In the genomic region with DNA sequence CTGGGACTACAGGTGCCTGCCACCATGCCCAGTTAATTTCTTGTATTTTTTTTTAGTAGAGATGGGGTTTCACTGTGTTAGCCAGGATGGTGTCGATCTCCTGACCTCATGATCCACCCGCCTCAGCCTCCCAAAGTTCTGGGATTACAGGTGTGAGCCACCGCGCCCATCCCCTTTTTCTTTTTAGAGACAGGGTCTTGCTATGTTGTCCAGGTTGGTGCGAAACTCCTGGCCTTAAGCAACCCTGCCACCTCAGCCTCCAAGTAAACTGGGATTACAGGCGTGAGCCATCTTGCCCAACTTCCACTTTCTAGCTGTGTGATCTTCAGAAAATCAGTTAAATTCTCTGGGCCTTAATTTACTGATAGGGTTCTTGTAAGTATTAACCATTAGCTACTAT, we compare ENCODE assay signal across 9 cellular contexts. TPM values are rescaled to one million over a fixed set of nuclear protein-coding genes. Genes with fewer than 3 reads are reported as not detected.
DNase-seq lines count a peak whose midpoint lies in the region; ATAC-seq and TF ChIP-seq lines count a peak whose summit lies in the region.
"Not testable (repeated sequence)": the region's sequence is repeated elsewhere in the genome, so short reads cannot be mapped to it uniquely, and the experiment has no call there.
"Had no signal": no experiment of that assay in that cellular context is flagged by ENCODE, and none has a peak within 500 bp of the region (broad histone marks: within the 10 kb centered on the region; RNA-seq: fewer than 3 reads in every experiment).

No MANE protein-coding gene starts in this region.

- H3K9me3 ChIP-seq in GM23248 (ENCODE audit: low read depth); endocrine pancreas (ENCODE audit: control insufficient read depth, low read length): not testable (repeated sequence)

- H3K36me3 Mint-ChIP-seq in WTC11, result peaks cover 36% of the 10 kb centered on the region
- peaks cover 24% of the 10 kb centered on the region for H3K36me3 Mint-ChIP-seq in activated T-cell treated with anti-CD3 and anti-CD28 coated beads, Interleukin-2, amount 50 U/mL, for 4 hours (ENCODE audit: insufficient read depth)
- peaks cover 46% of the 10 kb centered on the region for H3K36me3 Mint-ChIP-seq in activated naive CD8-positive, alpha-beta T cell treated with anti-CD3 and anti-CD28 coated beads for 36 hours
- H3K36me3 Mint-ChIP-seq in naive thymus-derived CD8-positive, alpha-beta T cell, result peaks cover 0 to 18% (median 16%) of the 10 kb centered on the region in 3 donors
- H3K36me3 Mint-ChIP-seq in stimulated activated naive CD8-positive, alpha-beta T cell treated with anti-CD3 and anti-CD28 coated beads, Interleukin-15, Interleukin-2, amounts not matched to agents 100 ng/mL and 50 ng/mL, for 24 hours (ENCODE audit: low read depth), result peaks cover 40% of the 10 kb centered on the region

- H3K4me3 ChIP-seq in ACC112 (ENCODE audit: low read depth, low read length) (peak overlapping the region; percentile 83), GM23248 (0 out of 2 replicates have a peak overlapping the region, but pooled peaks have one; percentile 74), endocrine pancreas (ENCODE audit: control insufficient read depth, insufficient read depth, low read length) (peak overlapping the region; percentile 44)

- not testable (repeated sequence) for H3K36me3 ChIP-seq in ACC112 (ENCODE audit: insufficient read depth, low read length); GM23248 (ENCODE audit: low read depth); endocrine pancreas (ENCODE audit: control insufficient read depth, insufficient read depth, low read length)

- H3K79me2 ChIP-seq in ACC112 (ENCODE audit: control insufficient read depth, insufficient read depth, low read length, unreplicated experiment) (peaks cover 34% of the 10 kb centered on the region), GM23248 (ENCODE audit: insufficient read depth) (peaks cover 34% of the 10 kb centered on the region)

- H3K27me3 Mint-ChIP-seq in WTC11 (ENCODE audit: low read depth), result peaks cover 13% of the 10 kb centered on the region
- H3K27me3 Mint-ChIP-seq in activated T-cell treated with anti-CD3 and anti-CD28 coated beads, Interleukin-2, amount 50 U/mL, for 4 hours (ENCODE audit: low read depth); activated naive CD8-positive, alpha-beta T cell treated with anti-CD3 and anti-CD28 coated beads for 36 hours; naive thymus-derived CD8-positive, alpha-beta T cell; stimulated activated naive CD8-positive, alpha-beta T cell treated with anti-CD3 and anti-CD28 coated beads, Interleukin-15, Interleukin-2, amounts not matched to agents 100 ng/mL and 50 ng/mL, for 24 hours: not testable (repeated sequence)

- in situ Hi-C loops in GM23248 (cut with MboI), result not testable (repeated sequence)

- not testable (repeated sequence) for H2AFZ ChIP-seq in ACC112 (ENCODE audit: low read length, unreplicated experiment); GM23248

- not testable (repeated sequence) for H3K9ac ChIP-seq in GM23248; endocrine pancreas (ENCODE audit: control insufficient read depth, insufficient read depth, low read length)

- POLR2A ChIA-PET in WTC11 (lab: Charles Lee), result interaction anchor here (0.6 kb wide), 1 partner anchor 74 kb away, joined by 4 read pairs; no protein-coding TSS in a partner anchor
- POLR2A ChIA-PET in naive thymus-derived CD8-positive, alpha-beta T cell (lab: Charles Lee), result interaction anchor here (2.0 kb wide), 1 partner anchor 76 kb away, joined by 12 read pairs; the partner anchor contains the start of gene RIOX1

- peaks cover 21% of the 10 kb centered on the region for H3K9me3 Mint-ChIP-seq in WTC11
- H3K9me3 Mint-ChIP-seq in activated T-cell treated with anti-CD3 and anti-CD28 coated beads, Interleukin-2, amount 50 U/mL, for 4 hours; activated naive CD8-positive, alpha-beta T cell treated with anti-CD3 and anti-CD28 coated beads for 36 hours; stimulated activated naive CD8-positive, alpha-beta T cell treated with anti-CD3 and anti-CD28 coated beads, Interleukin-15, Interleukin-2, amounts not matched to agents 100 ng/mL and 50 ng/mL, for 24 hours: not testable (repeated sequence)
- peaks cover 0 to 11% (median 7%) of the 10 kb centered on the region in 9 donors for H3K9me3 Mint-ChIP-seq in naive thymus-derived CD8-positive, alpha-beta T cell

- not testable (repeated sequence) for TF ChIP-seq CTCF in WTC11 (IDR thresholded peaks at IDR 0.05)

- H3K4me2 ChIP-seq in GM23248 (ENCODE audit: unreplicated experiment), result not testable (repeated sequence)

- peaks cover 30% of the 10 kb centered on the region for H3K4me1 Mint-ChIP-seq in WTC11
- peaks cover 53% of the 10 kb centered on the region for H3K4me1 Mint-ChIP-seq in activated T-cell treated with anti-CD3 and anti-CD28 coated beads, Interleukin-2, amount 50 U/mL, for 4 hours (ENCODE audit: low read depth)
- H3K4me1 Mint-ChIP-seq in activated naive CD8-positive, alpha-beta T cell treated with anti-CD3 and anti-CD28 coated beads for 36 hours, result peaks cover 37% of the 10 kb centered on the region
- peaks cover 25 to 52% (median 46%) of the 10 kb centered on the region in 4 donors for H3K4me1 Mint-ChIP-seq in naive thymus-derived CD8-positive, alpha-beta T cell
- peaks cover 55% of the 10 kb centered on the region for H3K4me1 Mint-ChIP-seq in stimulated activated naive CD8-positive, alpha-beta T cell treated with anti-CD3 and anti-CD28 coated beads, Interleukin-15, Interleukin-2, amounts not matched to agents 100 ng/mL and 50 ng/mL, for 24 hours (ENCODE audit: low read depth)

- 92 to 97% methylated on average over 5 to 6 of the region's 6 CpGs for WGBS in GM23248 (ENCODE audit: low coverage in 1 of 2, low lambda C conversion rate in 2 of 2, missing lambda C conversion rate in 2 of 2), 2 experiments

- H3K27ac ChIP-seq in ACC112 (ENCODE audit: low read depth, low read length); GM23248: not testable (repeated sequence)

- H4K20me1 ChIP-seq in GM23248 (ENCODE audit: insufficient read depth), result not testable (repeated sequence)

- peaks cover 11% of the 10 kb centered on the region for H3F3A ChIP-seq in GM23248 (ENCODE audit: insufficient read depth)

- CTCF ChIA-PET in WTC11 (lab: Charles Lee), result not testable (repeated sequence)

- H3K9me2 ChIP-seq in GM23248 (ENCODE audit: insufficient read depth), result not testable (repeated sequence)

- not testable (repeated sequence) for DNase-seq in GM23248; WTC11 (ENCODE audit: low spot score); activated T-cell treated with anti-CD3 and anti-CD28 coated beads, Interleukin-2, amount 50 U/mL, for 4 hours; activated naive CD8-positive, alpha-beta T cell treated with anti-CD3 and anti-CD28 coated beads for 36 hours; naive thymus-derived CD8-positive, alpha-beta T cell

- not testable (repeated sequence) for H3K27me3 ChIP-seq in ACC112 (ENCODE audit: insufficient read depth, low read length); GM23248 (replicated peaks; ENCODE audit: insufficient read depth); endocrine pancreas (ENCODE audit: control insufficient read depth, insufficient read depth, low read length)

- not testable (repeated sequence) for H3K27ac Mint-ChIP-seq in WTC11
- H3K27ac Mint-ChIP-seq in activated naive CD8-positive, alpha-beta T cell treated with anti-CD3 and anti-CD28 coated beads for 36 hours, result peak overlapping the region; percentile 98
- H3K27ac Mint-ChIP-seq in naive thymus-derived CD8-positive, alpha-beta T cell, result peak overlapping the region in 7 of 10 donors; percentile 31 to 99 (median 96)
- H3K27ac Mint-ChIP-seq in stimulated activated naive CD8-positive, alpha-beta T cell treated with anti-CD3 and anti-CD28 coated beads, Interleukin-15, Interleukin-2, amounts not matched to agents 100 ng/mL and 50 ng/mL, for 24 hours, result peak overlapping the region; percentile 97

- H3K4me3 Mint-ChIP-seq in WTC11, result not testable (repeated sequence)
- H3K4me3 Mint-ChIP-seq in activated T-cell treated with anti-CD3 and anti-CD28 coated beads, Interleukin-2, amount 50 U/mL, for 4 hours, result peak overlapping the region; percentile 95
- H3K4me3 Mint-ChIP-seq in activated naive CD8-positive, alpha-beta T cell treated with anti-CD3 and anti-CD28 coated beads for 36 hours, result peak overlapping the region; percentile 91
- peak overlapping the region; percentile 79 to 98 (median 95) for H3K4me3 Mint-ChIP-seq in naive thymus-derived CD8-positive, alpha-beta T cell
- H3K4me3 Mint-ChIP-seq in stimulated activated naive CD8-positive, alpha-beta T cell treated with anti-CD3 and anti-CD28 coated beads, Interleukin-15, Interleukin-2, amounts not matched to agents 100 ng/mL and 50 ng/mL, for 24 hours, result peak overlapping the region; percentile 91

- not testable (repeated sequence) for ATAC-seq in WTC11; activated T-cell treated with anti-CD3 and anti-CD28 coated beads, Interleukin-2, amount 50 U/mL, for 4 hours; naive thymus-derived CD8-positive, alpha-beta T cell

- H3K4me1 ChIP-seq in ACC112 (ENCODE audit: control insufficient read depth, insufficient read depth, low read length, unreplicated experiment); endocrine pancreas (ENCODE audit: control insufficient read depth, insufficient read depth, low read length): not testable (repeated sequence)
- peaks cover 18% of the 10 kb centered on the region for H3K4me1 ChIP-seq in GM23248 (ENCODE audit: insufficient read depth)

RNA-seq across cellular contexts. Expression of gene ACOT2, which starts 2.1 kb away (rescaled TPM):
- total RNA-seq in GM23248 (2014; rRNA removed; shearing (Covaris generic)), result 67.5 and 77.2 TPM in 2 replicates
- 56.0 and 56.9 TPM in 2 replicates for polyA plus RNA-seq in GM23248 (2016; fragmentation: Nextera tagmentation; extraction: Ambion mirVana)
- total RNA-seq in WTC11 (2021), result 10.5 to 13.7 TPM (median 11.0 TPM) in 3 replicates
- 10 to 100 TPM in 2 of 3 donors, 1 to 10 TPM in 1; 7.2 to 11.4 (median 10.7) TPM for total RNA-seq in activated T-cell treated with anti-CD3 and anti-CD28 coated beads, Interleukin-2, amount 50 U/mL, for 4 hours
- total RNA-seq in activated naive CD8-positive, alpha-beta T cell treated with anti-CD3 and anti-CD28 coated beads for 36 hours, result 10 to 100 TPM; 13.2 to 13.8 TPM
- total RNA-seq in naive thymus-derived CD8-positive, alpha-beta T cell, result 10 to 100 TPM; 11.2 to 11.5 TPM
- 10 to 100 TPM; 25.0 to 29.8 (median 26.9) TPM for polyA plus RNA-seq in naive thymus-derived CD8-positive, alpha-beta T cell

RNA-seq across cellular contexts. Expression of gene HEATR4, which starts 8.2 kb away (rescaled TPM):
- 0.32 TPM in 1 of 2 replicates, not detected in the other for total RNA-seq in GM23248 (2014; rRNA removed; shearing (Covaris generic))
- 0.16 and 0.43 TPM in 2 replicates for polyA plus RNA-seq in GM23248 (2016; fragmentation: Nextera tagmentation; extraction: Ambion mirVana)
- total RNA-seq in WTC11 (2021), result 0.25 to 0.63 TPM (median 0.46 TPM) in 3 replicates
- total RNA-seq in activated T-cell treated with anti-CD3 and anti-CD28 coated beads, Interleukin-2, amount 50 U/mL, for 4 hours, result not detected
- total RNA-seq in activated naive CD8-positive, alpha-beta T cell treated with anti-CD3 and anti-CD28 coated beads for 36 hours, result not detected
- not detected for total RNA-seq in naive thymus-derived CD8-positive, alpha-beta T cell
- polyA plus RNA-seq in naive thymus-derived CD8-positive, alpha-beta T cell, result under 1 TPM in 2 of 3 donors, not detected in 1; 0.22 to 0.46 TPM
- polyA plus RNA-seq: BJ had no signal

RNA-seq across cellular contexts. Expression of gene ACOT4, which starts 24.7 kb away (rescaled TPM):
- total RNA-seq in GM23248 (2014; rRNA removed; shearing (Covaris generic)), result 0.38 and 1.5 TPM in 2 replicates
- 1.3 and 1.6 TPM in 2 replicates for polyA plus RNA-seq in GM23248 (2016; fragmentation: Nextera tagmentation; extraction: Ambion mirVana)
- total RNA-seq in WTC11 (2021), result 1.3 to 1.6 TPM (median 1.5 TPM) in 3 replicates
- 1 to 10 TPM; 2.3 to 3.6 (median 3.0) TPM for total RNA-seq in activated T-cell treated with anti-CD3 and anti-CD28 coated beads, Interleukin-2, amount 50 U/mL, for 4 hours
- 1 to 10 TPM; 2.0 to 2.4 TPM for total RNA-seq in activated naive CD8-positive, alpha-beta T cell treated with anti-CD3 and anti-CD28 coated beads for 36 hours
- total RNA-seq in naive thymus-derived CD8-positive, alpha-beta T cell, result 1 to 10 TPM in 1 of 2 experiments, under 1 TPM in 1; 0.99 to 1.3 TPM
- 1 to 10 TPM; 1.9 to 4.0 (median 2.7) TPM for polyA plus RNA-seq in naive thymus-derived CD8-positive, alpha-beta T cell

RNA-seq across cellular contexts. Expression of gene ACOT1, which starts 30.0 kb away (rescaled TPM):
- total RNA-seq in GM23248 (2014; rRNA removed; shearing (Covaris generic)), result 5.7 and 10.7 TPM in 2 replicates
- 9.7 and 12.4 TPM in 2 replicates for polyA plus RNA-seq in GM23248 (2016; fragmentation: Nextera tagmentation; extraction: Ambion mirVana)
- 3.0 to 4.6 TPM (median 4.6 TPM) in 3 replicates for total RNA-seq in WTC11 (2021)
- 1 to 10 TPM in 1 of 3 donors, under 1 TPM in 1, not detected in 1; 0.61 to 1.4 TPM for total RNA-seq in activated T-cell treated with anti-CD3 and anti-CD28 coated beads, Interleukin-2, amount 50 U/mL, for 4 hours
- total RNA-seq in activated naive CD8-positive, alpha-beta T cell treated with anti-CD3 and anti-CD28 coated beads for 36 hours, result 1 to 10 TPM; 1.4 to 1.5 TPM
- 1 to 10 TPM; 1.3 to 1.5 TPM for total RNA-seq in naive thymus-derived CD8-positive, alpha-beta T cell
- polyA plus RNA-seq in naive thymus-derived CD8-positive, alpha-beta T cell, result 1 to 10 TPM; 1.5 to 3.4 (median 2.5) TPM

RNA-seq across cellular contexts. Expression of gene ACOT6, which starts 45.4 kb away (rescaled TPM):
- total RNA-seq in GM23248 (2014; rRNA removed; shearing (Covaris generic)), result not detected in 2 replicates
- polyA plus RNA-seq in GM23248 (2016; fragmentation: Nextera tagmentation; extraction: Ambion mirVana), result not detected in 2 replicates
- total RNA-seq in WTC11 (2021), result 0.13 to 0.37 TPM in 2 of 3 replicates, not detected in the other
- not detected for total RNA-seq in activated T-cell treated with anti-CD3 and anti-CD28 coated beads, Interleukin-2, amount 50 U/mL, for 4 hours
- total RNA-seq in activated naive CD8-positive, alpha-beta T cell treated with anti-CD3 and anti-CD28 coated beads for 36 hours, result not detected
- total RNA-seq in naive thymus-derived CD8-positive, alpha-beta T cell, result not detected
- polyA plus RNA-seq in naive thymus-derived CD8-positive, alpha-beta T cell, result not detected
- polyA plus RNA-seq: BJ had no signal
